ENCODE assay signal across 10 cellular contexts in genomic region chrX:107935664-107936433, GRCh38. TPM values are rescaled to one million over a fixed set of nuclear protein-coding genes. Genes with fewer than 3 reads are reported as not detected.
DNase-seq lines count a peak whose midpoint lies in the region; ATAC-seq and TF ChIP-seq lines count a peak whose summit lies in the region.
"Had no signal": no experiment of that assay in that cellular context is flagged by ENCODE, and none has a peak within 500 bp of the region (broad histone marks: within the 10 kb centered on the region; RNA-seq: fewer than 3 reads in every experiment).

No MANE protein-coding gene starts in this region.

- DNase-seq in Daoy (ENCODE audit: low read depth) (peak; percentile 46), NCI-H345 treated with DMSO at 0.1 percent for 48 hours (lab: John Stamatoyannopoulos, UW; ENCODE audit: unreplicated experiment) (peak; percentile 2), omental fat pad (ENCODE audit: low spot score) (no peak), RKO (ENCODE audit: low spot score) (no peak), NCI-H1436 treated with DMSO at 0.1 percent for 48 hours (lab: John Stamatoyannopoulos, UW) (no peak)
- DNase-seq in activated effector memory CD4-positive, alpha-beta T cell treated with Interleukin-2 at 50 U/mL for 16 hours: no peak

- ATAC-seq in esophagus mucosa: peak; percentile 76
- ATAC-seq in omental fat pad (ENCODE audit: low FRiP score): peak; percentile 31
- ATAC-seq in HG02623 (IDR thresholded peaks at IDR 0.05; ENCODE audit: unreplicated experiment): no peak

- TF ChIP-seq CTCF in omental fat pad (IDR thresholded peaks at IDR 0.05): no peak

RNA-seq across cellular contexts. Expression of gene TEX13B, which starts 46.3 kb away (rescaled TPM):
- not detected in 2 replicates for total RNA-seq in Daoy (2014; rRNA removed; shearing (Covaris generic))
- not detected for total RNA-seq in esophagus mucosa
- not detected for total RNA-seq in omental fat pad
- total RNA-seq: right cardiac atrium, upper lobe of left lung had no signal

Comparison
In these comparisons a context has a peak if more than half of its experiments do, and no peak if none do; other contexts are left out.
1. DNase-seq: peak in Daoy (single experiment) and NCI-H345 treated with DMSO at 0.1 percent for 48 hours (single experiment); none in omental fat pad (single experiment), RKO (single experiment), NCI-H1436 treated with DMSO at 0.1 percent for 48 hours (single experiment) and activated effector memory CD4-positive, alpha-beta T cell treated with Interleukin-2 at 50 U/mL for 16 hours (single experiment).